In the genomic region with DNA sequence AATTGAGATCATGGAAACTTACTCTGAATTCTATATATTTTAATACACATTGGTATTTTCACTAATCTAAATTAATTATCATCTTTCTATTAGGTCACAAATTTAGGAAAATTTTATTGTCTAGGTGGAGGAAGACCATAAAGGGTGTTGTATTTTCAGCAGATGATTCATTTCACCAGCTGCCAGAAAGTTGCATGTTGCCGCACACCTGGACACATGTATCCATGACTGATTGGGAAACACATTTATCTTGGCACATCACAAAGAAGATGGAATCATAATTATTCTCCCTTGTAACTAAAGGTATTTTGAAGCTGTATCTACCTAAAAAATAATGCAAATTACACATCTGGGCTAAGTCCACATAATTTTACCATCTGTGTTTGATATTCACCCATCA, we compare ENCODE assay signal across 30 cellular contexts.
"Had no signal": no experiment of that assay in that cellular context is flagged by ENCODE, and none has a peak within 500 bp of the region (broad histone marks: within the 10 kb centered on the region; RNA-seq: fewer than 3 reads in every experiment).

No MANE protein-coding gene starts in this region.

- H3K4me1 ChIP-seq: body of pancreas had no signal

- H3K4me2 ChIP-seq: PC-9 had no signal

- H3K36me3 ChIP-seq: SJCRH30 had no signal

- H2AFZ ChIP-seq: PC-9 had no signal

- H3K9me3 ChIP-seq: body of pancreas, SJCRH30 had no signal

- DNase-seq: activated CD4-positive, alpha-beta T cell treated with anti-CD3 and anti-CD28 coated beads for 36 hours; activated CD4-positive, alpha-beta T cell treated with anti-CD3 and anti-CD28 coated beads, Interleukin-2, amount 10 ng/mL, durations not matched to agents 7 days and 5 days; activated CD4-positive, alpha-beta T cell treated with anti-CD3 and anti-CD28 coated beads, Interleukin-2, amount 50 U/mL, for 48 hours; activated CD8-positive, alpha-beta T cell treated with anti-CD3 and anti-CD28 coated beads, Interleukin-2, amount 10 ng/mL, durations not matched to agents 7 days and 5 days; activated gamma-delta T cell; activated naive CD4-positive, alpha-beta T cell treated with Interleukin-2 at 50 U/mL for 16 hours; activated naive CD8-positive, alpha-beta T cell treated with anti-CD3 and anti-CD28 coated beads, Interleukin-2, amount 10 ng/mL, durations not matched to agents 7 days and 5 days; activated T-cell treated with anti-CD3 and anti-CD28 coated beads, Interleukin-2, amount 50 U/mL, for 24 hours; body of pancreas; central memory CD4-positive, alpha-beta T cell; Kasumi-1; KG1; MM.1S; MV-4-11; NCI-H1092; NCI-H1436 treated with DMSO at 0.1 percent for 48 hours; NCI-H1694 treated with DMSO at 0.1 percent for 48 hours; NCI-H2029; NCI-H2171; NCI-H510A; NCI-H526; NCI-H748 treated with DMSO at 0.1 percent for 48 hours; NK-92 treated with Interleukin-12 subunit alpha and Interleukin-12 subunit beta, amount 100 ng/mL, for 24 hours; PC-9; SHP77; SJCRH30 had no signal

- H3K27ac ChIP-seq: body of pancreas, PC-9, SJCRH30, SK-N-MC had no signal

- H3K27me3 ChIP-seq: body of pancreas, SJCRH30 had no signal

- H3K4me3 ChIP-seq: body of pancreas, PC-9, SJCRH30, SK-N-MC had no signal

- ATAC-seq: activated CD4-positive, alpha-beta T cell treated with anti-CD3 and anti-CD28 coated beads for 36 hours; activated CD8-positive, alpha-beta T cell treated with anti-CD3 and anti-CD28 coated beads, Interleukin-2, amount 10 ng/mL, durations not matched to agents 7 days and 5 days; body of pancreas had no signal

- FAIRE-seq: astrocyte, RCC 7860, TTC549 had no signal
